Comparison of ENCODE assay signal across 3 cellular contexts in the genomic region with DNA sequence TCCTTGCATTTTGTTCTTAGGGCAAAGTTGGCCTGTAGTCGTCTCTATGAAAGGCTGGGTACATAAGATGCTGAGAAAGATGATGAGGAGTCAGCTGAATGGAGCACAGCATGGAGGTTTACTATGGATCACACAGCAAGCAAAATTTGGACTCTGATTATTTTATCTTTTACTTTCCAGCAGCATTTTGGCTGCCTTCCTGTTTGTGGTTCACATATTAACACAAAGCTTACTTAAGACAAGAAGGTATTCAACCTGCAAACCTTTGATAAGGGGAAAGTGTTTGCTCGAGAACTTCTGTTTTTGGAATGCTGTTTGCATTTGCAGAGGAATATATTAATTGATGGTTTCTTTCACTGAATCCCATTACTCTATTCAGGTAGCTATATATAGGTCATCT.
A peak's percentile ranks its signal among the peaks of the same experiment; 100 is the strongest.
TF ChIP-seq lines count a peak whose summit lies in the region.

No MANE protein-coding gene starts in this region.

TF ChIP-seq in liver, 16 proteins besides CTCF, POLR2A, EP300 and RAD21 (continued from another document):
- peak; percentile 24 for TF ChIP-seq YY1 (IDR thresholded peaks at IDR 0.05)
- no peak for TF ChIP-seq FOXA1 (IDR thresholded peaks at IDR 0.05)
- TF ChIP-seq HNF4A (conservative IDR thresholded peaks at IDR 0.05): peak; percentile 39 to 50
- no peak for TF ChIP-seq TAF1 (conservative IDR thresholded peaks at IDR 0.05)

TF ChIP-seq in HepG2, 621 proteins besides CTCF, POLR2A, EP300 and RAD21 (continues in another document):
- TF ChIP-seq, protein P1, sequence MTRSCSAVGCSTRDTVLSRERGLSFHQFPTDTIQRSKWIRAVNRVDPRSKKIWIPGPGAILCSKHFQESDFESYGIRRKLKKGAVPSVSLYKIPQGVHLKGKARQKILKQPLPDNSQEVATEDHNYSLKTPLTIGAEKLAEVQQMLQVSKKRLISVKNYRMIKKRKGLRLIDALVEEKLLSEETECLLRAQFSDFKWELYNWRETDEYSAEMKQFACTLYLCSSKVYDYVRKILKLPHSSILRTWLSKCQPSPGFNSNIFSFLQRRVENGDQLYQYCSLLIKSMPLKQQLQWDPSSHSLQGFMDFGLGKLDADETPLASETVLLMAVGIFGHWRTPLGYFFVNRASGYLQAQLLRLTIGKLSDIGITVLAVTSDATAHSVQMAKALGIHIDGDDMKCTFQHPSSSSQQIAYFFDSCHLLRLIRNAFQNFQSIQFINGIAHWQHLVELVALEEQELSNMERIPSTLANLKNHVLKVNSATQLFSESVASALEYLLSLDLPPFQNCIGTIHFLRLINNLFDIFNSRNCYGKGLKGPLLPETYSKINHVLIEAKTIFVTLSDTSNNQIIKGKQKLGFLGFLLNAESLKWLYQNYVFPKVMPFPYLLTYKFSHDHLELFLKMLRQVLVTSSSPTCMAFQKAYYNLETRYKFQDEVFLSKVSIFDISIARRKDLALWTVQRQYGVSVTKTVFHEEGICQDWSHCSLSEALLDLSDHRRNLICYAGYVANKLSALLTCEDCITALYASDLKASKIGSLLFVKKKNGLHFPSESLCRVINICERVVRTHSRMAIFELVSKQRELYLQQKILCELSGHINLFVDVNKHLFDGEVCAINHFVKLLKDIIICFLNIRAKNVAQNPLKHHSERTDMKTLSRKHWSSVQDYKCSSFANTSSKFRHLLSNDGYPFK (CRISPR knock-in tag; IDR thresholded peaks at IDR 0.05; ENCODE audit: borderline replicate concordance): no peak
- TF ChIP-seq MIER3 (CRISPR knock-in tag; IDR thresholded peaks at IDR 0.05; ENCODE audit: borderline replicate concordance) (no peak), ZBTB25 (CRISPR knock-in tag; IDR thresholded peaks at IDR 0.05) (no peak), ZNF652 (CRISPR knock-in tag; IDR thresholded peaks at IDR 0.05; ENCODE audit: borderline replicate concordance, low read depth) (no peak), ZNF205 (CRISPR knock-in tag; IDR thresholded peaks at IDR 0.05) (no peak), XRCC5 (optimal IDR thresholded peaks at IDR 0.05; ENCODE audit: low read length) (no peak), HMG20B (CRISPR knock-in tag; conservative IDR thresholded peaks at IDR 0.05) (no peak), PITX1 (CRISPR knock-in tag; IDR thresholded peaks at IDR 0.05) (no peak)
- TF ChIP-seq, protein P2, sequence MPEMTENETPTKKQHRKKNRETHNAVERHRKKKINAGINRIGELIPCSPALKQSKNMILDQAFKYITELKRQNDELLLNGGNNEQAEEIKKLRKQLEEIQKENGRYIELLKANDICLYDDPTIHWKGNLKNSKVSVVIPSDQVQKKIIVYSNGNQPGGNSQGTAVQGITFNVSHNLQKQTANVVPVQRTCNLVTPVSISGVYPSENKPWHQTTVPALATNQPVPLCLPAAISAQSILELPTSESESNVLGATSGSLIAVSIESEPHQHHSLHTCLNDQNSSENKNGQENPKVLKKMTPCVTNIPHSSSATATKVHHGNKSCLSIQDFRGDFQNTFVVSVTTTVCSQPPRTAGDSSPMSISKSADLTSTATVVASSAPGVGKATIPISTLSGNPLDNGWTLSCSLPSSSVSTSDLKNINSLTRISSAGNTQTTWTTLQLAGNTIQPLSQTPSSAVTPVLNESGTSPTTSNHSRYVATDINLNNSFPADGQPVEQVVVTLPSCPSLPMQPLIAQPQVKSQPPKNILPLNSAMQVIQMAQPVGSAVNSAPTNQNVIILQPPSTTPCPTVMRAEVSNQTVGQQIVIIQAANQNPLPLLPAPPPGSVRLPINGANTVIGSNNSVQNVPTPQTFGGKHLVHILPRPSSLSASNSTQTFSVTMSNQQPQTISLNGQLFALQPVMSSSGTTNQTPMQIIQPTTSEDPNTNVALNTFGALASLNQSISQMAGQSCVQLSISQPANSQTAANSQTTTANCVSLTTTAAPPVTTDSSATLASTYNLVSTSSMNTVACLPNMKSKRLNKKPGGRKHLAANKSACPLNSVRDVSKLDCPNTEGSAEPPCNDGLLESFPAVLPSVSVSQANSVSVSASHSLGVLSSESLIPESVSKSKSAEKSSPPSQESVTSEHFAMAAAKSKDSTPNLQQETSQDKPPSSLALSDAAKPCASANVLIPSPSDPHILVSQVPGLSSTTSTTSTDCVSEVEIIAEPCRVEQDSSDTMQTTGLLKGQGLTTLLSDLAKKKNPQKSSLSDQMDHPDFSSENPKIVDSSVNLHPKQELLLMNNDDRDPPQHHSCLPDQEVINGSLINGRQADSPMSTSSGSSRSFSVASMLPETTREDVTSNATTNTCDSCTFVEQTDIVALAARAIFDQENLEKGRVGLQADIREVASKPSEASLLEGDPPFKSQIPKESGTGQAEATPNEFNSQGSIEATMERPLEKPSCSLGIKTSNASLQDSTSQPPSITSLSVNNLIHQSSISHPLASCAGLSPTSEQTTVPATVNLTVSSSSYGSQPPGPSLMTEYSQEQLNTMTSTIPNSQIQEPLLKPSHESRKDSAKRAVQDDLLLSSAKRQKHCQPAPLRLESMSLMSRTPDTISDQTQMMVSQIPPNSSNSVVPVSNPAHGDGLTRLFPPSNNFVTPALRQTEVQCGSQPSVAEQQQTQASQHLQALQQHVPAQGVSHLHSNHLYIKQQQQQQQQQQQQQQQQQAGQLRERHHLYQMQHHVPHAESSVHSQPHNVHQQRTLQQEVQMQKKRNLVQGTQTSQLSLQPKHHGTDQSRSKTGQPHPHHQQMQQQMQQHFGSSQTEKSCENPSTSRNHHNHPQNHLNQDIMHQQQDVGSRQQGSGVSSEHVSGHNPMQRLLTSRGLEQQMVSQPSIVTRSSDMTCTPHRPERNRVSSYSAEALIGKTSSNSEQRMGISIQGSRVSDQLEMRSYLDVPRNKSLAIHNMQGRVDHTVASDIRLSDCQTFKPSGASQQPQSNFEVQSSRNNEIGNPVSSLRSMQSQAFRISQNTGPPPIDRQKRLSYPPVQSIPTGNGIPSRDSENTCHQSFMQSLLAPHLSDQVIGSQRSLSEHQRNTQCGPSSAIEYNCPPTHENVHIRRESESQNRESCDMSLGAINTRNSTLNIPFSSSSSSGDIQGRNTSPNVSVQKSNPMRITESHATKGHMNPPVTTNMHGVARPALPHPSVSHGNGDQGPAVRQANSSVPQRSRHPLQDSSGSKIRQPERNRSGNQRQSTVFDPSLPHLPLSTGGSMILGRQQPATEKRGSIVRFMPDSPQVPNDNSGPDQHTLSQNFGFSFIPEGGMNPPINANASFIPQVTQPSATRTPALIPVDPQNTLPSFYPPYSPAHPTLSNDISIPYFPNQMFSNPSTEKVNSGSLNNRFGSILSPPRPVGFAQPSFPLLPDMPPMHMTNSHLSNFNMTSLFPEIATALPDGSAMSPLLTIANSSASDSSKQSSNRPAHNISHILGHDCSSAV (CRISPR knock-in tag; IDR thresholded peaks at IDR 0.05; ENCODE audit: borderline replicate concordance): no peak

TF ChIP-seq in K562, 482 proteins besides CTCF, POLR2A, EP300 and RAD21 (continued from another document and continues in another):
- TF ChIP-seq ZKSCAN3 (CRISPR knock-in tag; IDR thresholded peaks at IDR 0.05) (no peak), TEAD4 (IDR thresholded peaks at IDR 0.05; ENCODE audit: low read length) (peak; percentile 72), TEAD4 (CRISPR knock-in tag; IDR thresholded peaks at IDR 0.05; ENCODE audit: borderline replicate concordance) (no peak), NELFE (IDR thresholded peaks at IDR 0.05; ENCODE audit: insufficient read depth, insufficient read length) (no peak), TEAD1 (CRISPR knock-in tag; IDR thresholded peaks at IDR 0.05) (no peak), HINFP (tag; conservative IDR thresholded peaks at IDR 0.05; ENCODE audit: low read depth) (no peak), ZNF224 (CRISPR knock-in tag; IDR thresholded peaks at IDR 0.05) (no peak), ZNF253 (CRISPR knock-in tag; conservative IDR thresholded peaks at IDR 0.05) (no peak), ATF1 (CRISPR knock-in tag; IDR thresholded peaks at IDR 0.05) (no peak), ATF1 (tag; IDR thresholded peaks at IDR 0.05) (no peak), TBP (optimal IDR thresholded peaks at IDR 0.05; ENCODE audit: low read depth, low read length) (no peak), CCNT2 (IDR thresholded peaks at IDR 0.05; ENCODE audit: borderline replicate concordance, extremely low read depth, insufficient read length, low read depth, low read length) (no peak), RFX1 (IDR thresholded peaks at IDR 0.05) (no peak), SAFB2 (IDR thresholded peaks at IDR 0.05; ENCODE audit: borderline replicate concordance, low read depth, low read length, severe bottlenecking) (no peak), STAT5B (CRISPR knock-in tag; IDR thresholded peaks at IDR 0.05) (no peak), SRSF3 (IDR thresholded peaks at IDR 0.05; ENCODE audit: insufficient read depth, low read length) (no peak), JUNB (CRISPR knock-in tag; conservative IDR thresholded peaks at IDR 0.05) (no peak), SOX6 (IDR thresholded peaks at IDR 0.05) (no peak), NFIC (IDR thresholded peaks at IDR 0.05) (peak; percentile 26; the same call in 1 of the 2 replicates), DPF2 (IDR thresholded peaks at IDR 0.05) (no peak), ZNF551 (CRISPR knock-in tag; IDR thresholded peaks at IDR 0.05) (no peak), ZSCAN29 (IDR thresholded peaks at IDR 0.05) (no peak), ARID1B (IDR thresholded peaks at IDR 0.05) (peak; percentile 55; the same call in 1 of the 2 replicates), POLR3G (IDR thresholded peaks at IDR 0.05; ENCODE audit: extremely low read depth, insufficient read length, insufficient replicate concordance) (no peak), FOXO4 (CRISPR knock-in tag; IDR thresholded peaks at IDR 0.05) (no peak), TRIM24 (IDR thresholded peaks at IDR 0.05) (no peak), MTA3 (IDR thresholded peaks at IDR 0.05; ENCODE audit: borderline replicate concordance) (no peak), CBFA2T3 (IDR thresholded peaks at IDR 0.05) (peak; percentile 66), ZBTB8A (IDR thresholded peaks at IDR 0.05; ENCODE audit: partially characterized antibody) (no peak), CBFA2T2 (conservative IDR thresholded peaks at IDR 0.05) (peak; percentile 48; the same call in 1 of the 2 replicates), MED1 (CRISPR knock-in tag; IDR thresholded peaks at IDR 0.05; ENCODE audit: borderline replicate concordance) (no peak), ZNF717 (CRISPR knock-in tag; IDR thresholded peaks at IDR 0.05) (no peak), TAL1 (IDR thresholded peaks at IDR 0.05) (peak; percentile 56), TCF3 (CRISPR knock-in tag; IDR thresholded peaks at IDR 0.05) (peak; percentile 52)
- TF ChIP-seq, protein P3, sequence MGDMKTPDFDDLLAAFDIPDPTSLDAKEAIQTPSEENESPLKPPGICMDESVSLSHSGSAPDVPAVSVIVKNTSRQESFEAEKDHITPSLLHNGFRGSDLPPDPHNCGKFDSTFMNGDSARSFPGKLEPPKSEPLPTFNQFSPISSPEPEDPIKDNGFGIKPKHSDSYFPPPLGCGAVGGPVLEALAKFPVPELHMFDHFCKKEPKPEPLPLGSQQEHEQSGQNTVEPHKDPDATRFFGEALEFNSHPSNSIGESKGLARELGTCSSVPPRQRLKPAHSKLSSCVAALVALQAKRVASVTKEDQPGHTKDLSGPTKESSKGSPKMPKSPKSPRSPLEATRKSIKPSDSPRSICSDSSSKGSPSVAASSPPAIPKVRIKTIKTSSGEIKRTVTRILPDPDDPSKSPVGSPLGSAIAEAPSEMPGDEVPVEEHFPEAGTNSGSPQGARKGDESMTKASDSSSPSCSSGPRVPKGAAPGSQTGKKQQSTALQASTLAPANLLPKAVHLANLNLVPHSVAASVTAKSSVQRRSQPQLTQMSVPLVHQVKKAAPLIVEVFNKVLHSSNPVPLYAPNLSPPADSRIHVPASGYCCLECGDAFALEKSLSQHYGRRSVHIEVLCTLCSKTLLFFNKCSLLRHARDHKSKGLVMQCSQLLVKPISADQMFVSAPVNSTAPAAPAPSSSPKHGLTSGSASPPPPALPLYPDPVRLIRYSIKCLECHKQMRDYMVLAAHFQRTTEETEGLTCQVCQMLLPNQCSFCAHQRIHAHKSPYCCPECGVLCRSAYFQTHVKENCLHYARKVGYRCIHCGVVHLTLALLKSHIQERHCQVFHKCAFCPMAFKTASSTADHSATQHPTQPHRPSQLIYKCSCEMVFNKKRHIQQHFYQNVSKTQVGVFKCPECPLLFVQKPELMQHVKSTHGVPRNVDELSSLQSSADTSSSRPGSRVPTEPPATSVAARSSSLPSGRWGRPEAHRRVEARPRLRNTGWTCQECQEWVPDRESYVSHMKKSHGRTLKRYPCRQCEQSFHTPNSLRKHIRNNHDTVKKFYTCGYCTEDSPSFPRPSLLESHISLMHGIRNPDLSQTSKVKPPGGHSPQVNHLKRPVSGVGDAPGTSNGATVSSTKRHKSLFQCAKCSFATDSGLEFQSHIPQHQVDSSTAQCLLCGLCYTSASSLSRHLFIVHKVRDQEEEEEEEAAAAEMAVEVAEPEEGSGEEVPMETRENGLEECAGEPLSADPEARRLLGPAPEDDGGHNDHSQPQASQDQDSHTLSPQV (IDR thresholded peaks at IDR 0.05): no peak
- TF ChIP-seq, protein P4, sequence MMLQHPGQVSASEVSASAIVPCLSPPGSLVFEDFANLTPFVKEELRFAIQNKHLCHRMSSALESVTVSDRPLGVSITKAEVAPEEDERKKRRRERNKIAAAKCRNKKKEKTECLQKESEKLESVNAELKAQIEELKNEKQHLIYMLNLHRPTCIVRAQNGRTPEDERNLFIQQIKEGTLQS (IDR thresholded peaks at IDR 0.05): no peak
- TF ChIP-seq, protein P4 (CRISPR knock-in tag; conservative IDR thresholded peaks at IDR 0.05): no peak
